12 cellular contexts compared by ENCODE assay signal in the genomic region with DNA sequence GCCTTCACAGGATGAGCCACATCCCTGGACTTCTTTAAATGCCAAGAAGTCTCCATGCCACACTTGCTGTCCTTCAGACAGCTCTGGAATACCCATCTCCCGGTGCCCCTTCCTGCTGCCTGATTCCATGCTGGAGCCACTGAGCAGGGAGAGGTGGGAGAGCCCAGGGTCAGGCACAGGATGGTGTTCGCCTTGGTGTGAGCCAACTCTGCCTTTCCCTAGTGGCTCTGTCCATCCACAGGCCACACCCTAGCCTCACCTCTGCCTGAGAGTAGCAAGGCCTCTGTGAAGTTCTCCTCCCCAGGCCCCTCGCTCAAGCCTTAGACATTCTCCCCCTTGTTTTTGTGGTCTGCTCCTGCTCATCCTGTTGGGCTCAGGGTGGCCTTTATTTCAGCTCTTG.
"Had no signal": no experiment of that assay in that cellular context is flagged by ENCODE, and none has a peak within 500 bp of the region (broad histone marks: within the 10 kb centered on the region; RNA-seq: fewer than 3 reads in every experiment).

No MANE protein-coding gene starts in this region.

- H3K4me3 Mint-ChIP-seq: activated naive CD4-positive, alpha-beta T cell treated with anti-CD3 and anti-CD28 coated beads, Interleukin-2, amount 10 ng/mL, durations not matched to agents 7 days and 5 days; naive B cell; stimulated activated memory B cell treated with anti-CD40 and anti-IgM and Interleukin-4, amounts not matched to agents 10 μg/mL and 1 μg/mL and 100 μg/mL, for 72 hours had no signal

- ATAC-seq: activated CD4-positive, CD25-positive, alpha-beta regulatory T cell treated with anti-CD3 and anti-CD28 coated beads, Interleukin-2, amount 50 U/mL, for 24 hours; foreskin keratinocyte; stimulated activated memory B cell treated with anti-CD40 and anti-IgM and Interleukin-4, amounts not matched to agents 10 μg/mL and 1 μg/mL and 100 μg/mL, for 72 hours had no signal

- H3K9me3 Mint-ChIP-seq: activated naive CD4-positive, alpha-beta T cell treated with anti-CD3 and anti-CD28 coated beads, Interleukin-2, amount 10 ng/mL, durations not matched to agents 7 days and 5 days; naive B cell; stimulated activated memory B cell treated with anti-CD40 and anti-IgM and Interleukin-4, amounts not matched to agents 10 μg/mL and 1 μg/mL and 100 μg/mL, for 72 hours had no signal

- H3K27me3 ChIP-seq: foreskin keratinocyte, tibial artery had no signal

- H3K27ac ChIP-seq: foreskin keratinocyte, tibial artery had no signal

- H3K27me3 Mint-ChIP-seq: naive B cell; stimulated activated memory B cell treated with anti-CD40 and anti-IgM and Interleukin-4, amounts not matched to agents 10 μg/mL and 1 μg/mL and 100 μg/mL, for 72 hours had no signal

- H3K36me3 Mint-ChIP-seq: activated naive CD4-positive, alpha-beta T cell treated with anti-CD3 and anti-CD28 coated beads, Interleukin-2, amount 10 ng/mL, durations not matched to agents 7 days and 5 days had no signal

- H3K9me3 ChIP-seq: tibial artery had no signal

- H3K4me1 ChIP-seq: foreskin keratinocyte had no signal

- H3K4me3 ChIP-seq: tibial artery had no signal

- H3K4me1 Mint-ChIP-seq: activated naive CD4-positive, alpha-beta T cell treated with anti-CD3 and anti-CD28 coated beads, Interleukin-2, amount 10 ng/mL, durations not matched to agents 7 days and 5 days; stimulated activated memory B cell treated with anti-CD40 and anti-IgM and Interleukin-4, amounts not matched to agents 10 μg/mL and 1 μg/mL and 100 μg/mL, for 72 hours had no signal

- DNase-seq: activated CD4-positive, alpha-beta T cell treated with anti-CD3 and anti-CD28 coated beads, Interleukin-2, amount 50 U/mL, for 1 hour; activated naive CD4-positive, alpha-beta T cell treated with anti-CD3 and anti-CD28 coated beads, Interleukin-2, amount 10 ng/mL, durations not matched to agents 7 days and 5 days; activated T-cell treated with anti-CD3 and anti-CD28 coated beads for 4 hours; effector CD8-positive, alpha-beta T cell; foreskin keratinocyte; naive B cell; retina; stimulated activated CD4-positive, alpha-beta T cell treated with anti-CD3 and anti-CD28 coated beads, Interleukin-2, amount 100 ng/mL, for 48 hours; T-helper 2 cell had no signal

- H3K27ac Mint-ChIP-seq: activated naive CD4-positive, alpha-beta T cell treated with anti-CD3 and anti-CD28 coated beads, Interleukin-2, amount 10 ng/mL, durations not matched to agents 7 days and 5 days; naive B cell; stimulated activated memory B cell treated with anti-CD40 and anti-IgM and Interleukin-4, amounts not matched to agents 10 μg/mL and 1 μg/mL and 100 μg/mL, for 72 hours had no signal
